ENCODE assay signal across 1 cellular context in the genomic region with DNA sequence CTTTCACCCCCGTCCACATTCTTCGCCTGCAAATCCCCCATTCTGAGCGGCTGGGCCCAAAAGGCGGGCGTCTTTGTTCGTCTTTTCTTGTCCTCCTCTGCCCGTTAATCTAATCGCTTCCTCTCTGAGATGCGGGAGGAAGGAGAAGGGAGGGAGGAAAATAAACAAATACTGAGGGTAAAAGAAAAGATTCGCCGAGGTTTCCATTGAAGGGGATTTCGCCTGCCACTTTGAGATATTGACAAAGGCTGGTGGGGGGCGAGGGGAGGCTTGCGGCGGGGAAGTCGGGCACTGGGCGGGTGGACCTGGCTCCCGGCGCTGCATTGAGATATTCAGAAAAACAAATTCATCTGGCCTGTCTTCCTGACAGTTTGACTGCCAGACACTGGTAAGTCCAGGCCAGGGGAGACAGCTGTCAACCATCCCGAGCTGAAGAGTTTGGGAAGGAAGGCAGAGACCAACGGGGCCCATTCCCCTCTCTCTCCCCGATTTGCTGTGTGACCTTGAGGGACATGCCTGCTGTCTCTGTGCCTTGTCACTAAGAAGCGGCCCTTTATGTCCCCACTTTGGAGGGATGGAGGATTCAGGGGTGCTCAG.
A peak's percentile ranks its signal among the peaks of the same experiment; 100 is the strongest.
TF ChIP-seq lines count a peak whose summit lies in the region.

No MANE protein-coding gene starts in this region.

TF ChIP-seq in K562, 482 proteins besides CTCF, POLR2A, EP300 and RAD21:
- TF ChIP-seq, protein P1, sequence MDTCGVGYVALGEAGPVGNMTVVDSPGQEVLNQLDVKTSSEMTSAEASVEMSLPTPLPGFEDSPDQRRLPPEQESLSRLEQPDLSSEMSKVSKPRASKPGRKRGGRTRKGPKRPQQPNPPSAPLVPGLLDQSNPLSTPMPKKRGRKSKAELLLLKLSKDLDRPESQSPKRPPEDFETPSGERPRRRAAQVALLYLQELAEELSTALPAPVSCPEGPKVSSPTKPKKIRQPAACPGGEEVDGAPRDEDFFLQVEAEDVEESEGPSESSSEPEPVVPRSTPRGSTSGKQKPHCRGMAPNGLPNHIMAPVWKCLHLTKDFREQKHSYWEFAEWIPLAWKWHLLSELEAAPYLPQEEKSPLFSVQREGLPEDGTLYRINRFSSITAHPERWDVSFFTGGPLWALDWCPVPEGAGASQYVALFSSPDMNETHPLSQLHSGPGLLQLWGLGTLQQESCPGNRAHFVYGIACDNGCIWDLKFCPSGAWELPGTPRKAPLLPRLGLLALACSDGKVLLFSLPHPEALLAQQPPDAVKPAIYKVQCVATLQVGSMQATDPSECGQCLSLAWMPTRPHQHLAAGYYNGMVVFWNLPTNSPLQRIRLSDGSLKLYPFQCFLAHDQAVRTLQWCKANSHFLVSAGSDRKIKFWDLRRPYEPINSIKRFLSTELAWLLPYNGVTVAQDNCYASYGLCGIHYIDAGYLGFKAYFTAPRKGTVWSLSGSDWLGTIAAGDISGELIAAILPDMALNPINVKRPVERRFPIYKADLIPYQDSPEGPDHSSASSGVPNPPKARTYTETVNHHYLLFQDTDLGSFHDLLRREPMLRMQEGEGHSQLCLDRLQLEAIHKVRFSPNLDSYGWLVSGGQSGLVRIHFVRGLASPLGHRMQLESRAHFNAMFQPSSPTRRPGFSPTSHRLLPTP (IDR thresholded peaks at IDR 0.05; ENCODE audit: borderline replicate concordance, extremely low read depth, insufficient read length): no peak
- TF ChIP-seq KDM1A (IDR thresholded peaks at IDR 0.05) (peak in 1 of 2 experiments; percentile 42; a peak in 1 of 4 replicates), BRF1 (IDR thresholded peaks at IDR 0.05; ENCODE audit: borderline replicate concordance, extremely low read depth, insufficient read length) (no peak), HMG20A (CRISPR knock-in tag; conservative IDR thresholded peaks at IDR 0.05) (no peak), ZFP36 (IDR thresholded peaks at IDR 0.05; ENCODE audit: low read depth, low read length, partially characterized antibody) (peak; percentile 73), ZBTB17 (CRISPR knock-in tag; IDR thresholded peaks at IDR 0.05) (no peak), ELF4 (CRISPR knock-in tag; IDR thresholded peaks at IDR 0.05) (no peak), ZNF668 (CRISPR knock-in tag; IDR thresholded peaks at IDR 0.05) (no peak), BCOR (IDR thresholded peaks at IDR 0.05) (0 out of 2 replicates have a peak, but pooled peaks have one; percentile 53), NCOA6 (IDR thresholded peaks at IDR 0.05) (no peak), BRCA1 (IDR thresholded peaks at IDR 0.05) (no peak), BRCA1 (CRISPR knock-in tag; IDR thresholded peaks at IDR 0.05) (no peak), ILF3 (IDR thresholded peaks at IDR 0.05; ENCODE audit: borderline replicate concordance) (no peak), PML (IDR thresholded peaks at IDR 0.05; ENCODE audit: low read length) (no peak), RBM25 (IDR thresholded peaks at IDR 0.05; ENCODE audit: low read depth, low read length, severe bottlenecking) (peak; percentile 52)
- TF ChIP-seq, protein P2, sequence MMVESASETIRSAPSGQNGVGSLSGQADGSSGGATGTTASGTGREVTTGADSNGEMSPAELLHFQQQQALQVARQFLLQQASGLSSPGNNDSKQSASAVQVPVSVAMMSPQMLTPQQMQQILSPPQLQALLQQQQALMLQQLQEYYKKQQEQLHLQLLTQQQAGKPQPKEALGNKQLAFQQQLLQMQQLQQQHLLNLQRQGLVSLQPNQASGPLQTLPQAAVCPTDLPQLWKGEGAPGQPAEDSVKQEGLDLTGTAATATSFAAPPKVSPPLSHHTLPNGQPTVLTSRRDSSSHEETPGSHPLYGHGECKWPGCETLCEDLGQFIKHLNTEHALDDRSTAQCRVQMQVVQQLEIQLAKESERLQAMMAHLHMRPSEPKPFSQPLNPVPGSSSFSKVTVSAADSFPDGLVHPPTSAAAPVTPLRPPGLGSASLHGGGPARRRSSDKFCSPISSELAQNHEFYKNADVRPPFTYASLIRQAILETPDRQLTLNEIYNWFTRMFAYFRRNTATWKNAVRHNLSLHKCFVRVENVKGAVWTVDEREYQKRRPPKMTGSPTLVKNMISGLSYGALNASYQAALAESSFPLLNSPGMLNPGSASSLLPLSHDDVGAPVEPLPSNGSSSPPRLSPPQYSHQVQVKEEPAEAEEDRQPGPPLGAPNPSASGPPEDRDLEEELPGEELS (CRISPR knock-in tag; IDR thresholded peaks at IDR 0.05; ENCODE audit: borderline replicate concordance): no peak
- TF ChIP-seq, protein P3, sequence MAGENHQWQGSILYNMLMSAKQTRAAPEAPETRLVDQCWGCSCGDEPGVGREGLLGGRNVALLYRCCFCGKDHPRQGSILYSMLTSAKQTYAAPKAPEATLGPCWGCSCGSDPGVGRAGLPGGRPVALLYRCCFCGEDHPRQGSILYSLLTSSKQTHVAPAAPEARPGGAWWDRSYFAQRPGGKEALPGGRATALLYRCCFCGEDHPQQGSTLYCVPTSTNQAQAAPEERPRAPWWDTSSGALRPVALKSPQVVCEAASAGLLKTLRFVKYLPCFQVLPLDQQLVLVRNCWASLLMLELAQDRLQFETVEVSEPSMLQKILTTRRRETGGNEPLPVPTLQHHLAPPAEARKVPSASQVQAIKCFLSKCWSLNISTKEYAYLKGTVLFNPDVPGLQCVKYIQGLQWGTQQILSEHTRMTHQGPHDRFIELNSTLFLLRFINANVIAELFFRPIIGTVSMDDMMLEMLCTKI (IDR thresholded peaks at IDR 0.05; ENCODE audit: partially characterized antibody): no peak
- TF ChIP-seq, protein P4, sequence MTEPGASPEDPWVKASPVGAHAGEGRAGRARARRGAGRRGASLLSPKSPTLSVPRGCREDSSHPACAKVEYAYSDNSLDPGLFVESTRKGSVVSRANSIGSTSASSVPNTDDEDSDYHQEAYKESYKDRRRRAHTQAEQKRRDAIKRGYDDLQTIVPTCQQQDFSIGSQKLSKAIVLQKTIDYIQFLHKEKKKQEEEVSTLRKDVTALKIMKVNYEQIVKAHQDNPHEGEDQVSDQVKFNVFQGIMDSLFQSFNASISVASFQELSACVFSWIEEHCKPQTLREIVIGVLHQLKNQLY (CRISPR knock-in tag; conservative IDR thresholded peaks at IDR 0.05): no peak
